In genomic region chr6:42083530-42083929, GRCh38 we compare ENCODE assay signal across 18 cellular contexts. TPM values are rescaled to one million over a fixed set of nuclear protein-coding genes. Genes with fewer than 3 reads are reported as not detected.
A peak's percentile ranks its signal among the peaks of the same experiment; 100 is the strongest.
DNase-seq lines count a peak whose midpoint lies in the region; ATAC-seq and TF ChIP-seq lines count a peak whose summit lies in the region.
"Had no signal": no experiment of that assay in that cellular context is flagged by ENCODE, and none has a peak within 500 bp of the region (broad histone marks: within the 10 kb centered on the region; RNA-seq: fewer than 3 reads in every experiment).

No MANE protein-coding gene starts in this region.

- peak in 1 of 2 donors; percentile 24 for TF ChIP-seq POLR2A in thyroid gland (IDR thresholded peaks at IDR 0.05)

- no peaks in the 10 kb centered on the region for H3K27me3 ChIP-seq in thyroid gland
- H3K27me3 ChIP-seq: BLaER1 treated with 17β-estradiol and CSF1 and Interleukin-3, amounts not matched to agents 10 nM and 100 nM; Peyer's patch had no signal

- peaks cover 30 to 31% of the 10 kb centered on the region in 2 donors for H3K4me1 ChIP-seq in thyroid gland
- H3K4me1 ChIP-seq: BLaER1 treated with 17β-estradiol and CSF1 and Interleukin-3, amounts not matched to agents 10 nM and 100 nM; Peyer's patch had no signal

- H3K4me3 Mint-ChIP-seq in activated naive CD8-positive, alpha-beta T cell = no peak overlapping the region
- H3K4me3 Mint-ChIP-seq in activated naive CD8-positive, alpha-beta T cell treated with anti-CD3 and anti-CD28 coated beads, Interleukin-2, amount 50 U/mL, for 24 hours = no peak overlapping the region
- H3K4me3 Mint-ChIP-seq: CD8-positive, alpha-beta memory T cell had no signal

- TF ChIP-seq CTCF in thyroid gland (IDR thresholded peaks at IDR 0.05) = no peak

- WGBS in thyroid gland, 2 donors = 60 to 85% methylated on average over 5 of the region's 5 CpGs

- peaks cover 0 to 2% of the 10 kb centered on the region in 2 donors for H3K36me3 ChIP-seq in thyroid gland

- intact Hi-C loops in Right ventricle myocardium superior (cut with DNase I) (no loop called here), left colon (cut with DNase I, micrococcal nuclease) (no loop called here), thyroid gland (cut with DNase I) (no loop called here)

- DNase-seq in activated naive CD8-positive, alpha-beta T cell treated with anti-CD3 and anti-CD28 coated beads, Interleukin-2, amount 50 U/mL, for 24 hours = no peak
- DNase-seq in Right ventricle myocardium superior (no peak), left colon (no peak), thyroid gland (peak in 1 of 2 donors; percentile 69), midbrain (lab: John Stamatoyannopoulos, UW) (no peak)
- DNase-seq: CD8-positive, alpha-beta memory T cell; NCI-H1105; NCI-H2081; NCI-H748 treated with DMSO at 0.1 percent for 48 hours; NK-92 treated with Interleukin-12 subunit alpha and Interleukin-12 subunit beta, amount 100 ng/mL, for 24 hours had no signal

- peak overlapping the region in 2 of 3 donors; percentile 32 for H3K27ac ChIP-seq in thyroid gland
- H3K27ac ChIP-seq: BLaER1 treated with 17β-estradiol and CSF1 and Interleukin-3, amounts not matched to agents 10 nM and 100 nM; Peyer's patch had no signal

- H3K27ac Mint-ChIP-seq in activated naive CD8-positive, alpha-beta T cell = peak overlapping the region; percentile 64
- no peak overlapping the region for H3K27ac Mint-ChIP-seq in activated naive CD8-positive, alpha-beta T cell treated with anti-CD3 and anti-CD28 coated beads, Interleukin-2, amount 50 U/mL, for 24 hours

- H3K4me3 ChIP-seq in thyroid gland (replicated peaks in 1 of 3) = no peak overlapping the region
- H3K4me3 ChIP-seq: BLaER1 treated with 17β-estradiol and CSF1 and Interleukin-3, amounts not matched to agents 10 nM and 100 nM; K562; Peyer's patch had no signal

- H3K9me3 ChIP-seq in thyroid gland = no peaks in the 10 kb centered on the region
- H3K9me3 ChIP-seq: BLaER1 treated with 17β-estradiol and CSF1 and Interleukin-3, amounts not matched to agents 10 nM and 100 nM; Peyer's patch had no signal

- no peaks in the 10 kb centered on the region for H3K27me3 Mint-ChIP-seq in activated naive CD8-positive, alpha-beta T cell
- H3K27me3 Mint-ChIP-seq in activated naive CD8-positive, alpha-beta T cell treated with anti-CD3 and anti-CD28 coated beads, Interleukin-2, amount 50 U/mL, for 24 hours = no peaks in the 10 kb centered on the region
- H3K27me3 Mint-ChIP-seq: CD8-positive, alpha-beta memory T cell had no signal

- H3K4me1 Mint-ChIP-seq in activated naive CD8-positive, alpha-beta T cell (ENCODE audit: low read depth) = no peaks in the 10 kb centered on the region
- no peaks in the 10 kb centered on the region for H3K4me1 Mint-ChIP-seq in activated naive CD8-positive, alpha-beta T cell treated with anti-CD3 and anti-CD28 coated beads, Interleukin-2, amount 50 U/mL, for 24 hours

- no peaks in the 10 kb centered on the region for H3K36me3 Mint-ChIP-seq in activated naive CD8-positive, alpha-beta T cell
- peaks cover 5% of the 10 kb centered on the region for H3K36me3 Mint-ChIP-seq in activated naive CD8-positive, alpha-beta T cell treated with anti-CD3 and anti-CD28 coated beads, Interleukin-2, amount 50 U/mL, for 24 hours (ENCODE audit: low read depth)

- no peaks in the 10 kb centered on the region for H3K9me3 Mint-ChIP-seq in activated naive CD8-positive, alpha-beta T cell (ENCODE audit: low read depth)
- no peaks in the 10 kb centered on the region for H3K9me3 Mint-ChIP-seq in activated naive CD8-positive, alpha-beta T cell treated with anti-CD3 and anti-CD28 coated beads, Interleukin-2, amount 50 U/mL, for 24 hours
- H3K9me3 Mint-ChIP-seq: CD8-positive, alpha-beta memory T cell had no signal

- no peak for ATAC-seq in activated naive CD8-positive, alpha-beta T cell treated with anti-CD3 and anti-CD28 coated beads, Interleukin-2, amount 50 U/mL, for 24 hours
- ATAC-seq in Right ventricle myocardium superior (ENCODE audit: poor library complexity) (peak; percentile 24), left colon (peak; percentile 44), GM19035 (IDR thresholded peaks at IDR 0.05; ENCODE audit: unreplicated experiment) (no peak), HG03196 (IDR thresholded peaks at IDR 0.05; ENCODE audit: unreplicated experiment) (no peak)

RNA-seq across cellular contexts. Expression of gene TAF8, which starts 33.2 kb away (rescaled TPM):
- total RNA-seq in Right ventricle myocardium superior = 28.7 TPM
- 10 to 100 TPM; 19.0 to 19.7 TPM for total RNA-seq in left colon
- total RNA-seq in thyroid gland = 100 to 1,000 TPM in 1 of 4 donors, 10 to 100 TPM in 3; 52.0 to 131 (median 72.2) TPM

RNA-seq across cellular contexts. Expression of gene C6orf132, which starts 58.9 kb away (rescaled TPM):
- total RNA-seq in Right ventricle myocardium superior = 1.9 TPM
- total RNA-seq in left colon = 10 to 100 TPM; 49.7 to 66.2 TPM
- 10 to 100 TPM; 14.8 to 34.3 (median 30.6) TPM for total RNA-seq in thyroid gland
- total RNA-seq: H4, NCI-H460 had no signal

Comparison
In these comparisons a context has a peak if more than half of its experiments do, and no peak if none do; other contexts are left out.
1. ATAC-seq: peak in Right ventricle myocardium superior (single experiment) and left colon (single experiment); none in activated naive CD8-positive, alpha-beta T cell treated with anti-CD3 and anti-CD28 coated beads, Interleukin-2, amount 50 U/mL, for 24 hours (single experiment), GM19035 (single experiment) and HG03196 (single experiment).